1 cellular context compared by ENCODE assay signal in genomic region chr12:6828671-6829531, GRCh38.
TF ChIP-seq lines count a peak whose summit lies in the region.

No MANE protein-coding gene starts in this region.

TF ChIP-seq in HepG2, 621 proteins besides CTCF, POLR2A, EP300 and RAD21 (continued from another document and continues in another):
- TF ChIP-seq ATF2 (CRISPR knock-in tag; IDR thresholded peaks at IDR 0.05) (no peak), TFDP1 (CRISPR knock-in tag; IDR thresholded peaks at IDR 0.05; ENCODE audit: borderline replicate concordance) (no peak), RFXAP (CRISPR knock-in tag; IDR thresholded peaks at IDR 0.05; ENCODE audit: borderline replicate concordance) (no peak), ZNF17 (CRISPR knock-in tag; IDR thresholded peaks at IDR 0.05) (no peak), TCF7L2 (IDR thresholded peaks at IDR 0.05; ENCODE audit: low read depth, low read length) (no peak), ZBTB8A (CRISPR knock-in tag; IDR thresholded peaks at IDR 0.05; ENCODE audit: borderline replicate concordance, low read depth) (no peak), MLXIP (CRISPR knock-in tag; IDR thresholded peaks at IDR 0.05; ENCODE audit: borderline replicate concordance) (no peak), CEBPG (CRISPR knock-in tag; IDR thresholded peaks at IDR 0.05) (no peak), PAX8 (CRISPR knock-in tag; IDR thresholded peaks at IDR 0.05; ENCODE audit: borderline replicate concordance) (0 out of 2 replicates have a peak, but pooled peaks have one; percentile 37), ADNP (CRISPR knock-in tag; IDR thresholded peaks at IDR 0.05) (no peak), ZNF24 (IDR thresholded peaks at IDR 0.05) (no peak), BCLAF1 (IDR thresholded peaks at IDR 0.05) (no peak), TGIF2 (CRISPR knock-in tag; IDR thresholded peaks at IDR 0.05) (no peak), ZNF326 (CRISPR knock-in tag; IDR thresholded peaks at IDR 0.05; ENCODE audit: borderline replicate concordance) (no peak), TRIM22 (IDR thresholded peaks at IDR 0.05) (no peak), ZNF660 (CRISPR knock-in tag; IDR thresholded peaks at IDR 0.05; ENCODE audit: borderline replicate concordance, low read depth) (no peak), ZNF563 (CRISPR knock-in tag; IDR thresholded peaks at IDR 0.05) (0 out of 2 replicates have a peak, but pooled peaks have one; percentile 23), NFAT5 (CRISPR knock-in tag; IDR thresholded peaks at IDR 0.05) (no peak), ZFP36 (IDR thresholded peaks at IDR 0.05; ENCODE audit: borderline replicate concordance, low read depth, low read length, partially characterized antibody) (no peak), ZNF138 (CRISPR knock-in tag; IDR thresholded peaks at IDR 0.05; ENCODE audit: low read depth) (no peak), PTBP1 (IDR thresholded peaks at IDR 0.05; ENCODE audit: low read depth, low read length, poor library complexity, severe bottlenecking) (no peak), HMGA1 (CRISPR knock-in tag; conservative IDR thresholded peaks at IDR 0.05) (no peak), U2AF2 (IDR thresholded peaks at IDR 0.05; ENCODE audit: low read depth, low read length) (no peak), PRMT3 (CRISPR knock-in tag; IDR thresholded peaks at IDR 0.05; ENCODE audit: borderline replicate concordance, low read depth) (0 out of 2 replicates have a peak, but pooled peaks have one; percentile 43), TOPORS (CRISPR knock-in tag; IDR thresholded peaks at IDR 0.05) (no peak), ZNF781 (CRISPR knock-in tag; IDR thresholded peaks at IDR 0.05; ENCODE audit: borderline replicate concordance, not compliant biosample characterization) (no peak), KDM2A (CRISPR knock-in tag; IDR thresholded peaks at IDR 0.05; ENCODE audit: borderline replicate concordance, low read depth) (peak; percentile 55), ZNF496 (CRISPR knock-in tag; IDR thresholded peaks at IDR 0.05; ENCODE audit: insufficient replicate concordance) (no peak), MYC (CRISPR knock-in tag; IDR thresholded peaks at IDR 0.05; ENCODE audit: borderline replicate concordance) (peak; percentile 83; the same call in 1 of the 2 replicates), STAG1 (CRISPR knock-in tag; IDR thresholded peaks at IDR 0.05) (no peak), ZNF569 (CRISPR knock-in tag; IDR thresholded peaks at IDR 0.05; ENCODE audit: borderline replicate concordance) (no peak), MXD1 (CRISPR knock-in tag; IDR thresholded peaks at IDR 0.05) (peak; percentile 75), ZNF891 (CRISPR knock-in tag; IDR thresholded peaks at IDR 0.05) (no peak), SOX5 (CRISPR knock-in tag; IDR thresholded peaks at IDR 0.05; ENCODE audit: borderline replicate concordance) (no peak), ZNF207 (IDR thresholded peaks at IDR 0.05; ENCODE audit: borderline replicate concordance) (no peak), ZNF572 (CRISPR knock-in tag; IDR thresholded peaks at IDR 0.05) (no peak), ZNF740 (CRISPR knock-in tag; IDR thresholded peaks at IDR 0.05) (no peak), REL (CRISPR knock-in tag; conservative IDR thresholded peaks at IDR 0.05) (no peak), ZMAT5 (CRISPR knock-in tag; IDR thresholded peaks at IDR 0.05; ENCODE audit: borderline replicate concordance, low read depth) (no peak), HNRNPH1 (optimal IDR thresholded peaks at IDR 0.05; ENCODE audit: low read depth, low read length) (no peak), THYN1 (CRISPR knock-in tag; IDR thresholded peaks at IDR 0.05; ENCODE audit: borderline replicate concordance, low read depth) (no peak), MED1 (CRISPR knock-in tag; IDR thresholded peaks at IDR 0.05) (no peak), KLF11 (CRISPR knock-in tag; IDR thresholded peaks at IDR 0.05) (no peak), YY1 (IDR thresholded peaks at IDR 0.05; ENCODE audit: insufficient read depth, insufficient replicate concordance, low read depth, low read length) (no peak), MTF2 (CRISPR knock-in tag; IDR thresholded peaks at IDR 0.05; ENCODE audit: borderline replicate concordance) (no peak), ZNF432 (CRISPR knock-in tag; IDR thresholded peaks at IDR 0.05; ENCODE audit: borderline replicate concordance) (0 out of 2 replicates have a peak, but pooled peaks have one; percentile 40), SMYD3 (CRISPR knock-in tag; IDR thresholded peaks at IDR 0.05) (0 out of 2 replicates have a peak, but pooled peaks have one; percentile 38), ZNF770 (CRISPR knock-in tag; IDR thresholded peaks at IDR 0.05) (no peak), ZNF225 (CRISPR knock-in tag; IDR thresholded peaks at IDR 0.05) (no peak; the same call in 1 of the 2 replicates)
